ENCODE assay signal across 1 cellular context in genomic region chr3:52451237-52452083, GRCh38.
A peak's percentile ranks its signal among the peaks of the same experiment; 100 is the strongest.
TF ChIP-seq lines count a peak whose summit lies in the region.

No MANE protein-coding gene starts in this region.

TF ChIP-seq in GM12878, 131 proteins besides CTCF, POLR2A, EP300 and RAD21:
- TF ChIP-seq USF2 (IDR thresholded peaks at IDR 0.05; ENCODE audit: borderline replicate concordance, low read depth, low read length) (no peak), NR2C2 (IDR thresholded peaks at IDR 0.05; ENCODE audit: borderline replicate concordance, control insufficient read depth, insufficient read length, low read depth) (peak; percentile 68), NR2C1 (IDR thresholded peaks at IDR 0.05) (peak; percentile 82), NR2F1 (conservative IDR thresholded peaks at IDR 0.05) (peak; percentile 80), PAX8 (IDR thresholded peaks at IDR 0.05) (no peak), ZBED1 (IDR thresholded peaks at IDR 0.05; ENCODE audit: borderline replicate concordance) (no peak), BHLHE40 (IDR thresholded peaks at IDR 0.05; ENCODE audit: borderline replicate concordance in 1 of 2, low read depth in 2 of 2, low read length in 1 of 2) (peak in 1 of 2 experiments; percentile 8; a peak in 1 of 4 replicates)
